ENCODE assay signal across 11 cellular contexts in genomic region chr10:125155669-125156068, GRCh38. TPM values are rescaled to one million over a fixed set of nuclear protein-coding genes. Genes with fewer than 3 reads are reported as not detected.
A peak's percentile ranks its signal among the peaks of the same experiment; 100 is the strongest.
DNase-seq lines count a peak whose midpoint lies in the region; ATAC-seq, FAIRE-seq and TF ChIP-seq lines count a peak whose summit lies in the region.
"Had no signal": no experiment of that assay in that cellular context is flagged by ENCODE, and none has a peak within 500 bp of the region (broad histone marks: within the 10 kb centered on the region; RNA-seq: fewer than 3 reads in every experiment).

No MANE protein-coding gene starts in this region.

- H2AK5ac ChIP-seq in H1 (ENCODE audit: low read depth, low read length) = no peak overlapping the region; the same call in 1 of the 2 replicates

- intact Hi-C loops in testis (cut with DNase I; ENCODE audit: low total_unique reads) = no loop called here

- no peak overlapping the region for H3K56ac ChIP-seq in H1 (replicated peaks; ENCODE audit: insufficient read length, low read depth, low read length)

- H2BK5ac ChIP-seq in H1 (ENCODE audit: low read depth, low read length) = peak overlapping the region; percentile 89

- H3K4ac ChIP-seq in H1 (replicated peaks; ENCODE audit: insufficient read length, low read depth, low read length) = no peak overlapping the region

- H4K91ac ChIP-seq in H1 (replicated peaks; ENCODE audit: insufficient read length, low read length) = no peak overlapping the region

- H2BK12ac ChIP-seq in H1 (ENCODE audit: low read depth, low read length) = peak overlapping the region; percentile 77; the same call in 1 of the 2 replicates

- no peak overlapping the region for H2BK20ac ChIP-seq in H1 (ENCODE audit: low read length)

- H3K14ac ChIP-seq in H1 (ENCODE audit: insufficient read length) = no peak overlapping the region

- peaks cover 15 to 34% (median 26%) of the 10 kb centered on the region in 4 experiments for H3K4me1 ChIP-seq in H1 (replicated peaks in 1 of 4; ENCODE audit: control insufficient read depth in 3 of 4, insufficient read depth in 4 of 4, low read length in 3 of 4)
- H3K4me1 ChIP-seq in testis = peaks cover 63% of the 10 kb centered on the region

- H2AFZ ChIP-seq in H1 (ENCODE audit: low read length) = no peak overlapping the region

- TF ChIP-seq POLR2A in H1 (IDR thresholded peaks at IDR 0.05; ENCODE audit: control extremely low read depth in 1 of 2, low read depth in 2 of 2, low read length in 2 of 2) (no peak), testis (IDR thresholded peaks at IDR 0.05) (no peak)

- CTCF ChIA-PET in H1 (lab: Charles Lee; ENCODE audit: partially characterized antibody) = interaction anchor here (0.6 to 2.3 kb wide), 2 partner anchors 107 to 187 kb away, joined by 3 to 9 read pairs; no protein-coding TSS in a partner anchor

- H3K18ac ChIP-seq in H1 (ENCODE audit: extremely low read depth, low read length) = 0 out of 2 replicates have a peak overlapping the region, but pooled peaks have one; percentile 51

- WGBS in H1 (ENCODE audit: extremely low coverage in 1 of 2, insufficient coverage in 1 of 2, insufficient read length in 1 of 2, insufficient replicate concordance in 2 of 2, low coverage in 1 of 2, low lambda C conversion rate in 2 of 2, missing lambda C conversion rate in 1 of 2), 2 experiments = 53% methylated on average over 3 of the region's 3 CpGs; no CpG with 5 or more reads in 1 of the 2 experiments
- 59 to 61% methylated on average over 3 of the region's 3 CpGs for WGBS in testis, 2 donors

- H4K20me1 ChIP-seq in H1 (replicated peaks in 1 of 2; ENCODE audit: control insufficient read depth in 1 of 2, insufficient read depth in 2 of 2, low read length in 2 of 2) = peaks cover 3 to 13% of the 10 kb centered on the region in 2 experiments

- H4K8ac ChIP-seq in H1 (ENCODE audit: extremely low read depth, insufficient read depth, low read length) = no peak overlapping the region

- H3K27me3 ChIP-seq in H1 (replicated peaks in 1 of 4; ENCODE audit: control insufficient read depth in 3 of 4, extremely low read depth in 1 of 4, insufficient read depth in 3 of 4, low read length in 3 of 4) (no peaks in the 10 kb centered on the region), testis (no peaks in the 10 kb centered on the region)

- DNase-seq in OCI-M1 (lab: John Stamatoyannopoulos, UW) = peak; percentile 54
- no peak for DNase-seq in H1 (ENCODE audit: low read depth in 1 of 2, low spot score in 2 of 2)
- peak; percentile 39 for DNase-seq in midbrain (lab: John Stamatoyannopoulos, UW)
- no peak for DNase-seq in testis
- DNase-seq in left lobe of liver (ENCODE audit: low spot score) = no peak
- no peak for DNase-seq in SHP77 (lab: John Stamatoyannopoulos, UW)
- DNase-seq in NCI-H510A treated with DMSO at 0.1 percent for 48 hours (lab: John Stamatoyannopoulos, UW) = no peak
- DNase-seq: stimulated activated CD4-positive, alpha-beta T cell treated with anti-CD3 and anti-CD28 coated beads, Interleukin-15, amount 100 ng/mL, for 24 hours; stimulated activated naive CD4-positive, alpha-beta T cell; T-helper 1 cell had no signal

- H2BK15ac ChIP-seq in H1 (ENCODE audit: low read length) = no peak overlapping the region

- H3K4me3 ChIP-seq in H1 (ENCODE audit: extremely low read depth in 1 of 4, insufficient read depth in 2 of 4, low read depth in 3 of 4, low read length in 4 of 4) (peak overlapping the region; percentile 22 to 87 (median 33); a peak in 6 of 8 replicates), testis (no peak overlapping the region)

- peak overlapping the region; percentile 79 to 84 for H3K4me2 ChIP-seq in H1 (ENCODE audit: insufficient read depth in 1 of 2, low read depth in 2 of 2, low read length in 2 of 2)

- TF ChIP-seq CTCF in H1 (IDR thresholded peaks at IDR 0.05; ENCODE audit: control extremely low read depth in 1 of 3, insufficient read depth in 1 of 3, low read depth in 1 of 3, low read length in 3 of 3) (no peak), testis (IDR thresholded peaks at IDR 0.05) (no peak)

- H4K5ac ChIP-seq in H1 (ENCODE audit: insufficient read length, low read depth, low read length) = no peak overlapping the region

- H3K23ac ChIP-seq in H1 (ENCODE audit: insufficient read length) = no peak overlapping the region

- H2BK120ac ChIP-seq in H1 (replicated peaks; ENCODE audit: low read depth, low read length) = no peak overlapping the region

- ATAC-seq in left lobe of liver (no peak), GM21825 (IDR thresholded peaks at IDR 0.05; ENCODE audit: unreplicated experiment) (no peak)

- peak overlapping the region in 1 of 4 experiments; percentile 35; a peak in 1 of 7 replicates for H3K9ac ChIP-seq in H1 (replicated peaks in 1 of 4; ENCODE audit: extremely low read depth in 1 of 4, low read depth in 3 of 4, low read length in 3 of 4)

- no peak for TF ChIP-seq EP300 in H1 (IDR thresholded peaks at IDR 0.05; ENCODE audit: borderline replicate concordance in 1 of 2, low read depth in 2 of 2, low read length in 2 of 2)

- H3K9me3 ChIP-seq in H1 (ENCODE audit: insufficient read depth in 2 of 2, low read depth in 1 of 2, low read length in 1 of 2) (no peaks in the 10 kb centered on the region), testis (no peaks in the 10 kb centered on the region)

- no peak for FAIRE-seq in H1 (lab: Jason Lieb, UNC)

- no peak for TF ChIP-seq RAD21 in H1 (IDR thresholded peaks at IDR 0.05 in 1 of 2, conservative IDR thresholded peaks at IDR 0.05 in 1 of 2; ENCODE audit: low read depth in 2 of 2, low read length in 2 of 2)

- POLR2A ChIA-PET in H1 (lab: Charles Lee; ENCODE audit: partially characterized antibody) = interaction anchor here (0.7 to 1.6 kb wide), 4 partner anchors 17 to 75 kb away, joined by 3 to 5 read pairs (median 3); no protein-coding TSS in a partner anchor

- peaks cover 7% of the 10 kb centered on the region for H3K23me2 ChIP-seq in H1 (ENCODE audit: low read depth, low read length)

- H3K79me1 ChIP-seq in H1 (ENCODE audit: low read depth, low read length) = peaks cover 2% of the 10 kb centered on the region

- peaks cover 55 to 90% of the 10 kb centered on the region in 2 experiments for H3K79me2 ChIP-seq in H1 (ENCODE audit: control insufficient read depth in 1 of 2, insufficient read depth in 2 of 2, low read length in 2 of 2)

- H3K36me3 ChIP-seq in H1 (ENCODE audit: control insufficient read depth in 2 of 4, insufficient read depth in 4 of 4, low read length in 3 of 4) = peaks cover 0 to 13% (median 2%) of the 10 kb centered on the region in 4 experiments; a peak in 5 of 8 replicates
- H3K36me3 ChIP-seq in testis (ENCODE audit: low read depth, missing control alignments) = no peaks in the 10 kb centered on the region

- peak overlapping the region; percentile 87; the same call in 1 of the 2 replicates for H3K27ac ChIP-seq in H1 (ENCODE audit: low read depth, low read length)
- H3K27ac ChIP-seq in testis = peak overlapping the region; percentile 86 to 99

TF ChIP-seq in H1, 55 proteins besides CTCF, POLR2A, EP300 and RAD21 (continues in another document):
- TF ChIP-seq SRF (IDR thresholded peaks at IDR 0.05; ENCODE audit: low read depth, low read length) (no peak), ATF2 (IDR thresholded peaks at IDR 0.05; ENCODE audit: low read length) (no peak), BCL11A (IDR thresholded peaks at IDR 0.05; ENCODE audit: low read depth in 2 of 2, low read length in 2 of 2) (no peak), CREB1 (IDR thresholded peaks at IDR 0.05) (no peak), USF2 (IDR thresholded peaks at IDR 0.05; ENCODE audit: low read length) (no peak), RXRA (IDR thresholded peaks at IDR 0.05; ENCODE audit: insufficient read depth, low read depth, low read length) (no peak), CEBPB (IDR thresholded peaks at IDR 0.05; ENCODE audit: low read depth, low read length) (no peak), BRCA1 (IDR thresholded peaks at IDR 0.05; ENCODE audit: low read depth, low read length) (no peak), MAX (IDR thresholded peaks at IDR 0.05) (no peak), ATF3 (IDR thresholded peaks at IDR 0.05; ENCODE audit: insufficient read depth, low read depth, low read length) (no peak)

RNA-seq across cellular contexts. Expression of gene CTBP2, which starts 4.7 kb away (rescaled TPM):
- 218 and 221 TPM in 2 replicates for total RNA-seq in H1 (2021; fragmentation: NEBNext Ultra II Directional; extraction: Animal tissue kit (Norgen Biotek cat#: 25700))
- polyA plus RNA-seq in H1 (2011; rRNA removed) (208 and 274 TPM in 2 replicates), testis (ENCODE audit: insufficient read depth, low read depth, low replicate concordance) (52.4 TPM)
- 254 TPM for polyA plus RNA-seq in H1 (2011; cell fraction: cytosol; rRNA removed)
- polyA plus RNA-seq in H1 (2011; cell fraction: nucleus; rRNA removed) = 524 TPM
- polyA plus RNA-seq in H1 (2012, experiment 1 of 2) = 156 to 222 TPM (median 206 TPM) in 4 replicates
- polyA plus RNA-seq in H1 (2012, experiment 2 of 2) = 48.0 TPM
- 109 TPM for polyA plus RNA-seq in H1 (2013, experiment 1 of 2)
- 108 TPM for polyA plus RNA-seq in H1 (2013, experiment 2 of 2)
- 244 and 299 TPM in 2 replicates for polyA minus RNA-seq in H1 (2011; rRNA and poly(A)+ RNA removed)
- polyA minus RNA-seq in H1 (2011; cell fraction: cytosol; rRNA and poly(A)+ RNA removed) = 209 TPM
- polyA minus RNA-seq in H1 (2011; cell fraction: nucleus; rRNA and poly(A)+ RNA removed) = 223 TPM
- total RNA-seq in testis (10 to 100 TPM; 44.7 to 79.5 TPM), left lobe of liver (5.8 TPM)

Comparison
In these comparisons a context has a peak if more than half of its experiments do, and no peak if none do; other contexts are left out.
1. DNase-seq: peak in OCI-M1 (single experiment) and midbrain (single experiment); none in H1 (0 of 2), testis (single experiment), left lobe of liver (single experiment), SHP77 (0 of 2) and NCI-H510A treated with DMSO at 0.1 percent for 48 hours (single experiment).
2. H3K4me3 ChIP-seq: peak in H1 (4 of 4); none in testis (0 of 2).